Comparison of ENCODE assay signal across 21 cellular contexts in genomic region chr4:10589808-10590207, GRCh38.
DNase-seq lines count a peak whose midpoint lies in the region; ATAC-seq and TF ChIP-seq lines count a peak whose summit lies in the region.
"Had no signal": no experiment of that assay in that cellular context is flagged by ENCODE, and none has a peak within 500 bp of the region (broad histone marks: within the 10 kb centered on the region; RNA-seq: fewer than 3 reads in every experiment).

No MANE protein-coding gene starts in this region.

- DNase-seq in ELR (ENCODE audit: low read depth), result peak; percentile 14
- DNase-seq in fibroblast of mammary gland (ENCODE audit: low read depth), result peak; percentile 46
- DNase-seq in neural progenitor cell (ENCODE audit: low spot score), result no peak
- DNase-seq in osteocyte (ENCODE audit: extremely low spot score, unreplicated experiment), result no peak
- DNase-seq in activated CD4-positive, alpha-beta T cell treated with anti-CD3 and anti-CD28 coated beads, Interleukin-2, amount 50 U/mL, for 1 hour, result no peak
- DNase-seq: activated gamma-delta T cell treated with Interleukin-2 at 50 U/mL for 16 hours; Caco-2; caudate nucleus; heart left ventricle; left ventricle myocardium inferior; MM.1S; mucosa of descending colon; NCI-H2227 treated with DMSO at 0.1 percent for 48 hours; NCI-H748 treated with DMSO at 0.1 percent for 48 hours; SHP77 treated with DMSO at 0.1 percent for 48 hours; small intestine; stimulated activated CD4-positive, alpha-beta T cell treated with anti-CD3 and anti-CD28 coated beads, Interleukin-4, amount 100 ng/mL, for 1 hour; tibial artery had no signal

- no peaks in the 10 kb centered on the region for H4K20me1 ChIP-seq in neural progenitor cell (ENCODE audit: low read depth)

- no peaks in the 10 kb centered on the region for H3K9me3 ChIP-seq in neural progenitor cell (ENCODE audit: low read depth)
- H3K9me3 ChIP-seq: Caco-2, heart left ventricle, left ventricle myocardium inferior, mucosa of descending colon, tibial artery had no signal

- H3K27me3 Mint-ChIP-seq in neural progenitor cell (ENCODE audit: insufficient read depth, low read depth) (peaks cover 2% of the 10 kb centered on the region), osteocyte (ENCODE audit: unreplicated experiment) (no peaks in the 10 kb centered on the region)
- H3K27me3 Mint-ChIP-seq: stimulated activated naive CD8-positive, alpha-beta T cell treated with anti-CD3 and anti-CD28 coated beads, Interleukin-15, Interleukin-2, amounts not matched to agents 100 ng/mL and 50 ng/mL, for 24 hours had no signal

- no peak overlapping the region for H3K9ac ChIP-seq in neural progenitor cell

- H3K79me2 ChIP-seq in neural progenitor cell (ENCODE audit: low read depth), result no peaks in the 10 kb centered on the region

- H2AFZ ChIP-seq in neural progenitor cell (replicated peaks), result peak overlapping the region; percentile 73

- TF ChIP-seq CTCF in fibroblast of mammary gland (conservative IDR thresholded peaks at IDR 0.05; ENCODE audit: control insufficient read depth, insufficient read depth, low read depth, low read length), result no peak
- TF ChIP-seq CTCF in neural progenitor cell (IDR thresholded peaks at IDR 0.05), result no peak
- TF ChIP-seq CTCF in osteocyte (IDR thresholded peaks at IDR 0.05), result no peak

- no peak for ATAC-seq in GM19467 (IDR thresholded peaks at IDR 0.05; ENCODE audit: unreplicated experiment)
- ATAC-seq: heart left ventricle, mucosa of descending colon had no signal

- H3K27me3 ChIP-seq in neural progenitor cell, result no peaks in the 10 kb centered on the region
- H3K27me3 ChIP-seq: tibial artery had no signal

- H3K4me3 Mint-ChIP-seq in neural progenitor cell (no peak overlapping the region), osteocyte (ENCODE audit: unreplicated experiment) (no peak overlapping the region)
- H3K4me3 Mint-ChIP-seq: stimulated activated naive CD8-positive, alpha-beta T cell treated with anti-CD3 and anti-CD28 coated beads, Interleukin-15, Interleukin-2, amounts not matched to agents 100 ng/mL and 50 ng/mL, for 24 hours had no signal

- H3K27ac Mint-ChIP-seq in neural progenitor cell, result no peak overlapping the region
- no peak overlapping the region for H3K27ac Mint-ChIP-seq in osteocyte (ENCODE audit: unreplicated experiment)
- H3K27ac Mint-ChIP-seq: stimulated activated naive CD8-positive, alpha-beta T cell treated with anti-CD3 and anti-CD28 coated beads, Interleukin-15, Interleukin-2, amounts not matched to agents 100 ng/mL and 50 ng/mL, for 24 hours had no signal

- H3K4me3 ChIP-seq in fibroblast of mammary gland (ENCODE audit: control insufficient read depth, low read depth, low read length) (no peak overlapping the region), neural progenitor cell (no peak overlapping the region)
- H3K4me3 ChIP-seq: heart left ventricle, left ventricle myocardium inferior, mucosa of descending colon, tibial artery had no signal

- H3K36me3 ChIP-seq in neural progenitor cell, result no peaks in the 10 kb centered on the region
- H3K36me3 ChIP-seq: heart left ventricle, left ventricle myocardium inferior, tibial artery had no signal

- H3K9me3 Mint-ChIP-seq in neural progenitor cell, result peaks cover 3% of the 10 kb centered on the region
- no peaks in the 10 kb centered on the region for H3K9me3 Mint-ChIP-seq in osteocyte (ENCODE audit: unreplicated experiment)
- H3K9me3 Mint-ChIP-seq: stimulated activated naive CD8-positive, alpha-beta T cell treated with anti-CD3 and anti-CD28 coated beads, Interleukin-15, Interleukin-2, amounts not matched to agents 100 ng/mL and 50 ng/mL, for 24 hours had no signal

- H3K4me1 Mint-ChIP-seq in neural progenitor cell (peaks cover 11% of the 10 kb centered on the region), osteocyte (ENCODE audit: unreplicated experiment) (peaks cover 19% of the 10 kb centered on the region)

- H3K36me3 Mint-ChIP-seq in neural progenitor cell (no peaks in the 10 kb centered on the region), osteocyte (ENCODE audit: unreplicated experiment) (no peaks in the 10 kb centered on the region)

- H3K27ac ChIP-seq in neural progenitor cell, result no peak overlapping the region
- H3K27ac ChIP-seq: heart left ventricle, left ventricle myocardium inferior, tibial artery had no signal

- H3K4me2 ChIP-seq in neural progenitor cell, result peak overlapping the region; percentile 56

- H3K4me1 ChIP-seq in neural progenitor cell, result peaks cover 9% of the 10 kb centered on the region
- H3K4me1 ChIP-seq: Caco-2, left ventricle myocardium inferior, tibial artery had no signal

- peaks cover 9% of the 10 kb centered on the region for H3F3A ChIP-seq in neural progenitor cell (ENCODE audit: low read depth)

TF ChIP-seq in PFSK-1, 5 proteins besides CTCF, POLR2A, EP300 and RAD21:
- TF ChIP-seq SIN3A (IDR thresholded peaks at IDR 0.05; ENCODE audit: borderline replicate concordance, insufficient read depth, low read length), result no peak; the same call in 1 of the 2 replicates
- TF ChIP-seq REST (IDR thresholded peaks at IDR 0.05; ENCODE audit: insufficient read depth in 1 of 2, low read depth in 2 of 2, low read length in 2 of 2), result 0 out of 4 replicates have a peak, but pooled peaks of 1 of the 2 experiments have one; percentile 23
- TF ChIP-seq POLR2AphosphoS5 (IDR thresholded peaks at IDR 0.05; ENCODE audit: low read depth, low read length), result peak; percentile 33; the same call in 1 of the 2 replicates
- peak; percentile 82 for TF ChIP-seq FOXP2 (optimal IDR thresholded peaks at IDR 0.05; ENCODE audit: borderline replicate concordance, extremely low read depth, extremely low read length, insufficient read depth)
- TF ChIP-seq TAF1 (IDR thresholded peaks at IDR 0.05; ENCODE audit: borderline replicate concordance, insufficient read depth, low read length), result 0 out of 2 replicates have a peak, but pooled peaks have one; percentile 6

Comparison
In these comparisons a context has a peak if more than half of its experiments do, and no peak if none do; other contexts are left out.
1. DNase-seq: peak in ELR (single experiment) and fibroblast of mammary gland (single experiment); none in neural progenitor cell (single experiment), osteocyte (single experiment) and activated CD4-positive, alpha-beta T cell treated with anti-CD3 and anti-CD28 coated beads, Interleukin-2, amount 50 U/mL, for 1 hour (single experiment).